Comparison of ENCODE assay signal across 8 cellular contexts in genomic region chr10:63492317-63492690, GRCh38. TPM values are rescaled to one million over a fixed set of nuclear protein-coding genes. Genes with fewer than 3 reads are reported as not detected.
DNase-seq lines count a peak whose midpoint lies in the region; ATAC-seq and TF ChIP-seq lines count a peak whose summit lies in the region.
"Not testable (repeated sequence)": the region's sequence is repeated elsewhere in the genome, so short reads cannot be mapped to it uniquely, and the experiment has no call there.

No MANE protein-coding gene starts in this region.

- not testable (repeated sequence) for TF ChIP-seq CTCF in WTC11 (IDR thresholded peaks at IDR 0.05); coronary artery (IDR thresholded peaks at IDR 0.05); cardiac muscle cell (IDR thresholded peaks at IDR 0.05; ENCODE audit: low read depth, low read length); mucosa of descending colon (IDR thresholded peaks at IDR 0.05); uterus (IDR thresholded peaks at IDR 0.05)

- not testable (repeated sequence) for TF ChIP-seq POLR2A in uterus (IDR thresholded peaks at IDR 0.05)

- H3K27me3 Mint-ChIP-seq in WTC11 (ENCODE audit: low read depth): not testable (repeated sequence)

- ATAC-seq in WTC11: not testable (repeated sequence)
- ATAC-seq in mucosa of descending colon: peak; percentile 8

- H3K27ac Mint-ChIP-seq in WTC11: peak overlapping the region; percentile 86; the same call in 1 of the 2 replicates

- CTCF ChIA-PET in WTC11 (lab: Charles Lee): interaction anchor here (1.6 kb wide), 1 partner anchor 228 kb away, joined by 4 read pairs; no protein-coding TSS in a partner anchor

- H3K4me1 Mint-ChIP-seq in WTC11: peaks cover 17% of the 10 kb centered on the region

- H3K9ac ChIP-seq in skeletal muscle satellite cell (ENCODE audit: low read depth, low read length): peak overlapping the region; percentile 67

- not testable (repeated sequence) for H3K27me3 ChIP-seq in MG63; cardiac muscle cell; skeletal muscle satellite cell (ENCODE audit: control insufficient read depth, insufficient read depth, low read length); uterus

- DNase-seq in DMS 273 (lab: John Stamatoyannopoulos, UW; ENCODE audit: unreplicated experiment): peak; percentile 15
- peak; percentile 68 for DNase-seq in MG63
- DNase-seq in WTC11 (ENCODE audit: low spot score); coronary artery (ENCODE audit: low spot score); mucosa of descending colon: not testable (repeated sequence)
- DNase-seq in cardiac muscle cell (ENCODE audit: low read depth in 1 of 2, low spot score in 1 of 2): peak in 1 of 2 donors; percentile 15
- DNase-seq in uterus: peak in 1 of 2 donors; percentile 29

- intact Hi-C loops in mucosa of descending colon (cut with DNase I, micrococcal nuclease); uterus (cut with DNase I; ENCODE audit: low total_unique reads): not testable (repeated sequence)

- POLR2A ChIA-PET in WTC11 (lab: Charles Lee): not testable (repeated sequence)

- H3K36me3 ChIP-seq in MG63; cardiac muscle cell; mucosa of descending colon (ENCODE audit: low read depth); skeletal muscle satellite cell (ENCODE audit: insufficient read depth, low read length); uterus: not testable (repeated sequence)

- peak overlapping the region in 1 of 2 donors; percentile 61 for H3K27ac ChIP-seq in coronary artery
- H3K27ac ChIP-seq in cardiac muscle cell: peak overlapping the region; percentile 83
- H3K27ac ChIP-seq in uterus: peak overlapping the region; percentile 67 to 77

- H3K9me3 ChIP-seq in MG63; cardiac muscle cell (ENCODE audit: low read depth); mucosa of descending colon; skeletal muscle satellite cell (replicated peaks; ENCODE audit: low read length); uterus: not testable (repeated sequence)

- H3K4me1 ChIP-seq in cardiac muscle cell (ENCODE audit: low read depth); mucosa of descending colon (ENCODE audit: low read depth); uterus: not testable (repeated sequence)
- H3K4me1 ChIP-seq in skeletal muscle satellite cell (ENCODE audit: control insufficient read depth, insufficient read depth, low read length): peaks cover 20% of the 10 kb centered on the region

- peaks cover 14% of the 10 kb centered on the region for H3K36me3 Mint-ChIP-seq in WTC11

- not testable (repeated sequence) for H3K9me3 Mint-ChIP-seq in WTC11

- H3K4me3 Mint-ChIP-seq in WTC11: not testable (repeated sequence)

- peak overlapping the region; percentile 71 for H3K4me2 ChIP-seq in skeletal muscle satellite cell (ENCODE audit: low read length)

- not testable (repeated sequence) for H3K4me3 ChIP-seq in MG63, cardiac muscle cell, mucosa of descending colon
- H3K4me3 ChIP-seq in coronary artery: peak overlapping the region; percentile 38
- H3K4me3 ChIP-seq in skeletal muscle satellite cell (ENCODE audit: low read length): peak overlapping the region; percentile 38
- peak overlapping the region in 1 of 2 donors; percentile 7 for H3K4me3 ChIP-seq in uterus

RNA-seq across cellular contexts. Expression of gene JMJD1C, which starts 26.5 kb away (rescaled TPM):
- 14.1 and 72.5 TPM in 2 replicates for total RNA-seq in MG63 (2014; rRNA removed; shearing (Covaris generic); ENCODE audit: low replicate concordance)
- 158 to 180 TPM (median 161 TPM) in 3 replicates for total RNA-seq in WTC11 (2021)
- 72.3 and 144 TPM in 2 replicates for total RNA-seq in cardiac muscle cell
- 59.1 and 82.4 TPM in 2 replicates for polyA plus RNA-seq in cardiac muscle cell
- total RNA-seq in mucosa of descending colon: 10 to 100 TPM; 54.1 to 83.8 (median 82.1) TPM
- total RNA-seq in skeletal muscle satellite cell (2012; rRNA removed): 68.2 and 74.9 TPM in 2 replicates
- total RNA-seq in uterus: 100 to 1,000 TPM; 127 to 330 (median 208) TPM

RNA-seq across cellular contexts. Expression of gene REEP3, which starts 28.9 kb away (rescaled TPM):
- 18.5 and 61.6 TPM in 2 replicates for total RNA-seq in MG63 (2014; rRNA removed; shearing (Covaris generic); ENCODE audit: low replicate concordance)
- total RNA-seq in WTC11 (2021): 18.5 to 23.2 TPM (median 21.2 TPM) in 3 replicates
- total RNA-seq in cardiac muscle cell: 39.4 and 49.2 TPM in 2 replicates
- polyA plus RNA-seq in cardiac muscle cell: 44.2 and 54.0 TPM in 2 replicates
- 10 to 100 TPM; 42.1 to 61.2 (median 43.4) TPM for total RNA-seq in mucosa of descending colon
- 43.9 and 50.7 TPM in 2 replicates for total RNA-seq in skeletal muscle satellite cell (2012; rRNA removed)
- 10 to 100 TPM; 43.0 to 66.5 (median 58.2) TPM for total RNA-seq in uterus
